ENCODE assay signal across 8 cellular contexts in the genomic region with DNA sequence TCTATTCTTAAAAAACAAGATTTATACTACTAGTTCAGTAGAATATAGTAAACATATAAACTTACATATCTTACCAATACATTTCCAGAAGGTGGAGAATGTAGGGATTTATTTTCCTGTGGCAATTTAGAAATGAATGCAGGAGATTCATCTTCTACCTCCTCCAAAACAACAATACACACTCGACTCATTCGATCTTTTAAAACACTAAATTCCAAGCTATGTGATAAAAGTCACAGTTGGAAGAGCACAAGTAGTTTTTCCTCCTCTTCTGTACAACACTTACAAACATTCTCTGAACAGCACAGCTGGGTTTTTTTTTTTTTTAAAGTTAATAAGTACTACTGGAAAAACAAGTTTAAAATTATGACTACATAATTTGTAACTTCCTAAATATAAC. TPM values are rescaled to one million over a fixed set of nuclear protein-coding genes. Genes with fewer than 3 reads are reported as not detected.
DNase-seq lines count a peak whose midpoint lies in the region; ATAC-seq and TF ChIP-seq lines count a peak whose summit lies in the region.

No MANE protein-coding gene starts in this region.

- H3K4me1 ChIP-seq in subcutaneous abdominal adipose tissue (ENCODE audit: control insufficient read depth in 5 of 5, insufficient read depth in 5 of 5, low read length in 5 of 5) (peaks cover 0 to 47% (median 34%) of the 10 kb centered on the region in 5 donors), aorta (ENCODE audit: control insufficient read depth in 1 of 2, insufficient read depth in 2 of 2, low read length in 2 of 2) (peaks cover 0 to 2% of the 10 kb centered on the region in 2 donors)

- H3K9me3 ChIP-seq in subcutaneous abdominal adipose tissue (ENCODE audit: control insufficient read depth in 5 of 5, low read length in 5 of 5) (no peaks in the 10 kb centered on the region), aorta (ENCODE audit: control insufficient read depth, low read length) (no peaks in the 10 kb centered on the region)

- H3K4me1 Mint-ChIP-seq in T-helper 1 cell treated with Interleukin-12 subunit alpha and Interleukin-12 subunit beta and Interleukin-4 antibody, amounts not matched to agents 30 μg/mL and 1 μg/mL, for 36 hours (ENCODE audit: low read depth): peaks cover 64% of the 10 kb centered on the region
- H3K4me1 Mint-ChIP-seq in activated CD8-positive, alpha-beta T cell treated with anti-CD3 and anti-CD28 coated beads for 36 hours (ENCODE audit: low read depth): peaks cover 71% of the 10 kb centered on the region
- peaks cover 18% of the 10 kb centered on the region for H3K4me1 Mint-ChIP-seq in glutamatergic neuron (ENCODE audit: low read depth, unreplicated experiment)

- H3K9ac ChIP-seq in subcutaneous abdominal adipose tissue (ENCODE audit: low read length in 5 of 5): peak overlapping the region; percentile 74 to 97 (median 81)

- intact Hi-C loops in activated CD8-positive, alpha-beta T cell treated with anti-CD3 and anti-CD28 coated beads for 36 hours (cut with micrococcal nuclease): loop anchor here (5.0 kb wide), 1 partner anchor 159 kb away; no protein-coding TSS in a partner anchor
- intact Hi-C loops in aorta (cut with DNase I): loop anchor here in 1 of 2 donors (5.0 kb wide), 1 partner anchor 164 kb away; no protein-coding TSS in a partner anchor

- CTCF ChIA-PET in activated CD8-positive, alpha-beta T cell treated with anti-CD3 and anti-CD28 coated beads for 36 hours (lab: Charles Lee): interaction anchor here (1.9 kb wide), 1 partner anchor 20 kb away, joined by 5 read pairs; no protein-coding TSS in a partner anchor

- POLR2A ChIA-PET in activated CD8-positive, alpha-beta T cell treated with anti-CD3 and anti-CD28 coated beads for 36 hours (lab: Charles Lee): interaction anchor here (1.3 to 1.8 kb wide), 2 partner anchors 10 to 17 kb away, joined by 3 to 4 read pairs; no protein-coding TSS in a partner anchor

- peaks cover 3% of the 10 kb centered on the region for H3K9me3 Mint-ChIP-seq in T-helper 1 cell treated with Interleukin-12 subunit alpha and Interleukin-12 subunit beta and Interleukin-4 antibody, amounts not matched to agents 30 μg/mL and 1 μg/mL, for 36 hours
- peaks cover 6% of the 10 kb centered on the region for H3K9me3 Mint-ChIP-seq in activated CD8-positive, alpha-beta T cell treated with anti-CD3 and anti-CD28 coated beads for 36 hours
- H3K9me3 Mint-ChIP-seq in glutamatergic neuron (ENCODE audit: unreplicated experiment): no peaks in the 10 kb centered on the region

- no peak for DNase-seq in T-helper 1 cell
- no peak for DNase-seq in activated CD8-positive, alpha-beta T cell treated with anti-CD3 and anti-CD28 coated beads for 36 hours
- no peak for DNase-seq in glutamatergic neuron
- DNase-seq in aorta: no peak
- DNase-seq in midbrain (lab: John Stamatoyannopoulos, UW): no peak
- DNase-seq in NCI-H2227 (lab: John Stamatoyannopoulos, UW; ENCODE audit: unreplicated experiment): no peak

- no peak for TF ChIP-seq CTCF in activated CD8-positive, alpha-beta T cell treated with anti-CD3 and anti-CD28 coated beads for 36 hours (IDR thresholded peaks at IDR 0.05)
- no peak for TF ChIP-seq CTCF in glutamatergic neuron (IDR thresholded peaks at IDR 0.05; ENCODE audit: partially characterized antibody, unreplicated experiment)

- H3K36me3 ChIP-seq in subcutaneous abdominal adipose tissue (ENCODE audit: control insufficient read depth in 5 of 5, insufficient read depth in 5 of 5, low read length in 5 of 5): peaks cover 0 to 9% (median 0%) of the 10 kb centered on the region in 5 donors
- H3K36me3 ChIP-seq in aorta (ENCODE audit: control insufficient read depth in 1 of 2, insufficient read depth in 2 of 2, low read length in 1 of 2): no peaks in the 10 kb centered on the region

- no peak for ATAC-seq in activated CD8-positive, alpha-beta T cell treated with anti-CD3 and anti-CD28 coated beads for 36 hours
- ATAC-seq in aorta (ENCODE audit: low FRiP score): no peak

- H3K36me3 Mint-ChIP-seq in T-helper 1 cell treated with Interleukin-12 subunit alpha and Interleukin-12 subunit beta and Interleukin-4 antibody, amounts not matched to agents 30 μg/mL and 1 μg/mL, for 36 hours (ENCODE audit: low read depth): peaks cover 21% of the 10 kb centered on the region
- peaks cover 23% of the 10 kb centered on the region for H3K36me3 Mint-ChIP-seq in activated CD8-positive, alpha-beta T cell treated with anti-CD3 and anti-CD28 coated beads for 36 hours (ENCODE audit: low read depth)
- H3K36me3 Mint-ChIP-seq in glutamatergic neuron (ENCODE audit: unreplicated experiment): no peaks in the 10 kb centered on the region

- H3K27me3 ChIP-seq in subcutaneous abdominal adipose tissue (ENCODE audit: control insufficient read depth in 5 of 5, insufficient read depth in 4 of 5, low read length in 5 of 5) (no peaks in the 10 kb centered on the region), aorta (ENCODE audit: control insufficient read depth in 1 of 2, insufficient read depth in 2 of 2, low read length in 1 of 2) (no peaks in the 10 kb centered on the region)

- 48 to 57% methylated on average over 2 of the region's 2 CpGs for WGBS in aorta, 2 donors

- H3K27ac ChIP-seq in subcutaneous abdominal adipose tissue (ENCODE audit: low read depth, low read length) (peak overlapping the region; percentile 95), aorta (ENCODE audit: low read depth in 1 of 2, low read length in 2 of 2) (peak overlapping the region in 1 of 2 donors; percentile 14)

- H3K27ac Mint-ChIP-seq in T-helper 1 cell treated with Interleukin-12 subunit alpha and Interleukin-12 subunit beta and Interleukin-4 antibody, amounts not matched to agents 30 μg/mL and 1 μg/mL, for 36 hours: peak overlapping the region; percentile 99
- peak overlapping the region; percentile 89 for H3K27ac Mint-ChIP-seq in activated CD8-positive, alpha-beta T cell treated with anti-CD3 and anti-CD28 coated beads for 36 hours
- H3K27ac Mint-ChIP-seq in glutamatergic neuron (ENCODE audit: unreplicated experiment): peak overlapping the region; percentile 25

- H3K4me3 Mint-ChIP-seq in T-helper 1 cell treated with Interleukin-12 subunit alpha and Interleukin-12 subunit beta and Interleukin-4 antibody, amounts not matched to agents 30 μg/mL and 1 μg/mL, for 36 hours: peak overlapping the region; percentile 95
- peak overlapping the region; percentile 74 for H3K4me3 Mint-ChIP-seq in activated CD8-positive, alpha-beta T cell treated with anti-CD3 and anti-CD28 coated beads for 36 hours
- no peak overlapping the region for H3K4me3 Mint-ChIP-seq in glutamatergic neuron (ENCODE audit: unreplicated experiment)

- no peaks in the 10 kb centered on the region for H3K27me3 Mint-ChIP-seq in T-helper 1 cell treated with Interleukin-12 subunit alpha and Interleukin-12 subunit beta and Interleukin-4 antibody, amounts not matched to agents 30 μg/mL and 1 μg/mL, for 36 hours (ENCODE audit: low read depth)
- H3K27me3 Mint-ChIP-seq in activated CD8-positive, alpha-beta T cell treated with anti-CD3 and anti-CD28 coated beads for 36 hours: no peaks in the 10 kb centered on the region
- H3K27me3 Mint-ChIP-seq in glutamatergic neuron (ENCODE audit: unreplicated experiment): no peaks in the 10 kb centered on the region

- H3K4me3 ChIP-seq in subcutaneous abdominal adipose tissue (ENCODE audit: low read depth in 1 of 5, low read length in 5 of 5) (peak overlapping the region; percentile 69 to 82 (median 77)), aorta (ENCODE audit: low read length in 2 of 2) (peak overlapping the region in 1 of 2 donors; percentile 59)

RNA-seq across cellular contexts. Expression of a gene that starts 1.4 kb away (rescaled TPM):
- 10 to 100 TPM; 32.9 to 35.3 TPM for total RNA-seq in activated CD8-positive, alpha-beta T cell treated with anti-CD3 and anti-CD28 coated beads for 36 hours
- total RNA-seq in glutamatergic neuron (ENCODE audit: unreplicated experiment) (84.3 TPM), aorta (10 to 100 TPM; 52.7 to 61.3 TPM)
- 10 to 100 TPM in 1 of 2 donors, 1 to 10 TPM in 1; 5.6 to 17.8 TPM for polyA plus RNA-seq in aorta

Comparison
In these comparisons a context has a peak if more than half of its experiments do, and no peak if none do; other contexts are left out.
1. H3K27ac Mint-ChIP-seq: peak in every context shown above with its lines; median percentile 99 in T-helper 1 cell treated with Interleukin-12 subunit alpha and Interleukin-12 subunit beta and Interleukin-4 antibody, amounts not matched to agents 30 μg/mL and 1 μg/mL, for 36 hours; 89 in activated CD8-positive, alpha-beta T cell treated with anti-CD3 and anti-CD28 coated beads for 36 hours; 25 in glutamatergic neuron.